Comparison of ENCODE assay signal across 9 cellular contexts in genomic region chr3:4722103-4722502, GRCh38.
DNase-seq lines count a peak whose midpoint lies in the region; ATAC-seq, FAIRE-seq and TF ChIP-seq lines count a peak whose summit lies in the region.
"Had no signal": no experiment of that assay in that cellular context is flagged by ENCODE, and none has a peak within 500 bp of the region (broad histone marks: within the 10 kb centered on the region; RNA-seq: fewer than 3 reads in every experiment).

No MANE protein-coding gene starts in this region.

- TF ChIP-seq CTCF in lung (IDR thresholded peaks at IDR 0.05; ENCODE audit: control extremely low read depth, extremely low read depth) (peak; percentile 45), vagina (IDR thresholded peaks at IDR 0.05) (peak in 1 of 3 experiments; percentile 33)

- TF ChIP-seq POLR2A in vagina (IDR thresholded peaks at IDR 0.05): no peak

- ATAC-seq in activated T-cell treated with anti-CD3 and anti-CD28 coated beads, Interleukin-2, amount 50 U/mL, for 4 hours: peak; percentile 62 to 63
- ATAC-seq in HG03108 (IDR thresholded peaks at IDR 0.05; ENCODE audit: unreplicated experiment) (peak; percentile 61), lung (ENCODE audit: insufficient read depth, low FRiP score) (peak; percentile 39)

- FAIRE-seq in RCC 7860 (lab: Jason Lieb, UNC): peak; percentile 73
- FAIRE-seq: endometrium had no signal

- H3K9me3 Mint-ChIP-seq in activated T-cell treated with anti-CD3 and anti-CD28 coated beads, Interleukin-2, amount 50 U/mL, for 4 hours: no peaks in the 10 kb centered on the region

- H3K27me3 Mint-ChIP-seq in activated T-cell treated with anti-CD3 and anti-CD28 coated beads, Interleukin-2, amount 50 U/mL, for 4 hours (ENCODE audit: low read depth): no peaks in the 10 kb centered on the region

- H3K27ac ChIP-seq in lung (ENCODE audit: low read depth in 1 of 2, low read length in 1 of 2) (peak overlapping the region in 1 of 2 donors; percentile 71), vagina (peak overlapping the region; percentile 73)

- H3K27me3 ChIP-seq in lung (ENCODE audit: control insufficient read depth, insufficient read depth) (no peaks in the 10 kb centered on the region), vagina (no peaks in the 10 kb centered on the region)

- peaks cover 29% of the 10 kb centered on the region for H3K36me3 Mint-ChIP-seq in activated T-cell treated with anti-CD3 and anti-CD28 coated beads, Interleukin-2, amount 50 U/mL, for 4 hours (ENCODE audit: insufficient read depth)

- H3K4me1 ChIP-seq in lung (ENCODE audit: control insufficient read depth in 2 of 2, insufficient read depth in 2 of 2, low read length in 2 of 2): peaks cover 4 to 5% of the 10 kb centered on the region in 2 donors
- peaks cover 31% of the 10 kb centered on the region for H3K4me1 ChIP-seq in vagina

- 29 to 44% methylated on average over 6 of the region's 6 CpGs for WGBS in lung, 2 donors

- DNase-seq in activated T-cell treated with anti-CD3 and anti-CD28 coated beads, Interleukin-2, amount 50 U/mL, for 4 hours: no peak
- no peak for DNase-seq in activated T-cell treated with anti-CD3 and anti-CD28 coated beads for 4 hours
- DNase-seq in RCC 7860 (ENCODE audit: low spot score): peak; percentile 80
- DNase-seq in cerebellum (ENCODE audit: low spot score): peak; percentile 41
- DNase-seq in lung (ENCODE audit: low spot score): no peak
- no peak for DNase-seq in vagina (ENCODE audit: extremely low spot score in 2 of 2)
- DNase-seq in activated effector memory CD4-positive, alpha-beta T cell treated with Interleukin-2 at 50 U/mL for 16 hours: no peak

- intact Hi-C loops in vagina (cut with DNase I): loop anchor here (5.0 kb wide), 2 partner anchors 265 to 305 kb away; no protein-coding TSS in a partner anchor

- peaks cover 0 to 3% of the 10 kb centered on the region in 2 donors for H3K36me3 ChIP-seq in lung (ENCODE audit: control insufficient read depth in 2 of 2, insufficient read depth in 2 of 2, low read length in 2 of 2)
- no peaks in the 10 kb centered on the region for H3K36me3 ChIP-seq in vagina

- peaks cover 17% of the 10 kb centered on the region for H3K4me1 Mint-ChIP-seq in activated T-cell treated with anti-CD3 and anti-CD28 coated beads, Interleukin-2, amount 50 U/mL, for 4 hours (ENCODE audit: low read depth)

- H3K4me3 Mint-ChIP-seq in activated T-cell treated with anti-CD3 and anti-CD28 coated beads, Interleukin-2, amount 50 U/mL, for 4 hours: no peak overlapping the region

- H3K4me3 ChIP-seq in lung (no peak overlapping the region), vagina (no peak overlapping the region)

- no peaks in the 10 kb centered on the region for H3K9me3 ChIP-seq in lung (ENCODE audit: control insufficient read depth in 2 of 2, insufficient read depth in 1 of 2, low read length in 1 of 2)
- no peaks in the 10 kb centered on the region for H3K9me3 ChIP-seq in vagina

Comparison
In these comparisons a context has a peak if more than half of its experiments do, and no peak if none do; other contexts are left out.
1. DNase-seq: peak in RCC 7860 (single experiment) and cerebellum (single experiment); none in activated T-cell treated with anti-CD3 and anti-CD28 coated beads, Interleukin-2, amount 50 U/mL, for 4 hours (single experiment), activated T-cell treated with anti-CD3 and anti-CD28 coated beads for 4 hours (single experiment), lung (single experiment), vagina (0 of 2) and activated effector memory CD4-positive, alpha-beta T cell treated with Interleukin-2 at 50 U/mL for 16 hours (single experiment).
2. Peak in every context shown above with its lines, with median percentiles within 50 percentile points of each other: ATAC-seq.